19 cellular contexts compared by ENCODE assay signal in the genomic region with DNA sequence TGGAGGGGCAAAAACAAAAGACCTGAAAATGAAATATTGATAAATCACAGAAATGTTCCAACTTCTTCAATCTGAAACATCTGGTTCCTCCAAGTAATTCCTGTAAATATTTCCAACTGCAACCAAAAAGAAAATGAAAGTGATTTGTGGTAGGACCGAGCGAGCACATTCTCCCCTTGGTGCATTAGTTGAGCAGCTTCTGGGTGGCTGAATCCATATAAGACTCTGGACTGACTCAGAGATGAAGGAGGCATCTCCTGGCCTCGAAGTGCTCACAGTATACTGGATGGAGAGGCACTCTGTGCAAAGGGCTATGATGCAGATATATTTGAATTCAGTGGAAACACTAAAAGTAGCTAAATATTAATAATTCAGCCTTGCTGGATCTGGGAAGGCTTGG.
DNase-seq lines count a peak whose midpoint lies in the region; ATAC-seq and TF ChIP-seq lines count a peak whose summit lies in the region.
"Had no signal": no experiment of that assay in that cellular context is flagged by ENCODE, and none has a peak within 500 bp of the region (broad histone marks: within the 10 kb centered on the region; RNA-seq: fewer than 3 reads in every experiment).

No MANE protein-coding gene starts in this region.

- H3K27me3 Mint-ChIP-seq in activated T-helper 17 cell treated with anti-CD3 and anti-CD28 coated beads, Interleukin-2, amount 50 U/mL, for 72 hours, result no peaks in the 10 kb centered on the region
- H3K27me3 Mint-ChIP-seq: activated naive CD4-positive, alpha-beta T cell treated with anti-CD3 and anti-CD28 coated beads, Interleukin-2, amount 50 U/mL, for 24 hours; activated T-cell treated with anti-CD3 and anti-CD28 coated beads, Interleukin-2, amount 50 U/mL, for 24 hours; stimulated activated memory B cell treated with anti-CD40 and anti-IgM and Interleukin-4, amounts not matched to agents 10 μg/mL and 1 μg/mL and 100 μg/mL, for 72 hours had no signal

- ATAC-seq in right lobe of liver, result peak; percentile 30 to 65 (median 42)
- no peak for ATAC-seq in activated T-helper 17 cell treated with anti-CD3 and anti-CD28 coated beads, Interleukin-2, amount 50 U/mL, for 72 hours (replicated peaks)
- ATAC-seq: esophagus mucosa; naive thymus-derived CD8-positive, alpha-beta T cell; stimulated activated memory B cell treated with anti-CD40 and anti-IgM and Interleukin-4, amounts not matched to agents 10 μg/mL and 1 μg/mL and 100 μg/mL, for 72 hours had no signal

- H3K27ac ChIP-seq in right lobe of liver, result no peak overlapping the region
- H3K27ac ChIP-seq: prostate gland had no signal

- H3K4me3 Mint-ChIP-seq in activated T-helper 17 cell treated with anti-CD3 and anti-CD28 coated beads, Interleukin-2, amount 50 U/mL, for 72 hours, result no peak overlapping the region
- H3K4me3 Mint-ChIP-seq: activated naive CD4-positive, alpha-beta T cell treated with anti-CD3 and anti-CD28 coated beads, Interleukin-2, amount 50 U/mL, for 24 hours; activated T-cell treated with anti-CD3 and anti-CD28 coated beads, Interleukin-2, amount 50 U/mL, for 24 hours; naive thymus-derived CD8-positive, alpha-beta T cell; stimulated activated memory B cell treated with anti-CD40 and anti-IgM and Interleukin-4, amounts not matched to agents 10 μg/mL and 1 μg/mL and 100 μg/mL, for 72 hours had no signal

- TF ChIP-seq POLR2A in right lobe of liver (IDR thresholded peaks at IDR 0.05), result no peak

- H3K4me1 ChIP-seq in right lobe of liver, result no peaks in the 10 kb centered on the region
- H3K4me1 ChIP-seq: prostate gland had no signal

- WGBS in right lobe of liver (ENCODE audit: insufficient coverage, low coverage, low lambda C conversion rate, missing lambda C conversion rate), result 43% methylated on average over 2 of the region's 3 CpGs

- H3K27me3 ChIP-seq in right lobe of liver, result no peaks in the 10 kb centered on the region

- intact Hi-C loops in right lobe of liver (cut with DNase I), result no loop called here

- no peaks in the 10 kb centered on the region for H3K9me3 ChIP-seq in right lobe of liver
- H3K9me3 ChIP-seq: prostate gland had no signal

- H3K4me1 Mint-ChIP-seq in activated T-helper 17 cell treated with anti-CD3 and anti-CD28 coated beads, Interleukin-2, amount 50 U/mL, for 72 hours, result no peaks in the 10 kb centered on the region
- H3K4me1 Mint-ChIP-seq: activated naive CD4-positive, alpha-beta T cell treated with anti-CD3 and anti-CD28 coated beads, Interleukin-2, amount 50 U/mL, for 24 hours; naive thymus-derived CD8-positive, alpha-beta T cell; stimulated activated memory B cell treated with anti-CD40 and anti-IgM and Interleukin-4, amounts not matched to agents 10 μg/mL and 1 μg/mL and 100 μg/mL, for 72 hours had no signal

- no peak overlapping the region for H3K4me3 ChIP-seq in right lobe of liver
- H3K4me3 ChIP-seq: prostate gland had no signal

- no peak overlapping the region for H3K27ac Mint-ChIP-seq in activated T-helper 17 cell treated with anti-CD3 and anti-CD28 coated beads, Interleukin-2, amount 50 U/mL, for 72 hours
- H3K27ac Mint-ChIP-seq: activated naive CD4-positive, alpha-beta T cell treated with anti-CD3 and anti-CD28 coated beads, Interleukin-2, amount 50 U/mL, for 24 hours; activated T-cell treated with anti-CD3 and anti-CD28 coated beads, Interleukin-2, amount 50 U/mL, for 24 hours; stimulated activated memory B cell treated with anti-CD40 and anti-IgM and Interleukin-4, amounts not matched to agents 10 μg/mL and 1 μg/mL and 100 μg/mL, for 72 hours had no signal

- H3K9me3 Mint-ChIP-seq in activated T-helper 17 cell treated with anti-CD3 and anti-CD28 coated beads, Interleukin-2, amount 50 U/mL, for 72 hours, result peaks cover 4% of the 10 kb centered on the region
- H3K9me3 Mint-ChIP-seq: activated naive CD4-positive, alpha-beta T cell treated with anti-CD3 and anti-CD28 coated beads, Interleukin-2, amount 50 U/mL, for 24 hours; activated T-cell treated with anti-CD3 and anti-CD28 coated beads, Interleukin-2, amount 50 U/mL, for 24 hours; stimulated activated memory B cell treated with anti-CD40 and anti-IgM and Interleukin-4, amounts not matched to agents 10 μg/mL and 1 μg/mL and 100 μg/mL, for 72 hours had no signal

- H3K36me3 ChIP-seq in right lobe of liver, result no peaks in the 10 kb centered on the region
- H3K36me3 ChIP-seq: prostate gland had no signal

- H3K36me3 Mint-ChIP-seq in activated T-helper 17 cell treated with anti-CD3 and anti-CD28 coated beads, Interleukin-2, amount 50 U/mL, for 72 hours (ENCODE audit: low read depth), result no peaks in the 10 kb centered on the region
- H3K36me3 Mint-ChIP-seq: activated naive CD4-positive, alpha-beta T cell treated with anti-CD3 and anti-CD28 coated beads, Interleukin-2, amount 50 U/mL, for 24 hours; naive thymus-derived CD8-positive, alpha-beta T cell; stimulated activated memory B cell treated with anti-CD40 and anti-IgM and Interleukin-4, amounts not matched to agents 10 μg/mL and 1 μg/mL and 100 μg/mL, for 72 hours had no signal

- no peak for TF ChIP-seq CTCF in right lobe of liver (IDR thresholded peaks at IDR 0.05)

- DNase-seq in AG08396 (ENCODE audit: low spot score), result peak; percentile 66
- DNase-seq in HT1080 (ENCODE audit: low read depth), result peak; percentile 32
- peak; percentile 11 for DNase-seq in fibroblast of gingiva (ENCODE audit: low read depth)
- DNase-seq in right lobe of liver, result no peak
- DNase-seq in activated CD4-positive, alpha-beta T cell treated with anti-CD3 and anti-CD28 coated beads for 1 hour, result no peak
- no peak for DNase-seq in GM19240 (ENCODE audit: insufficient read length, low spot score)
- no peak for DNase-seq in MV-4-11 (lab: John Stamatoyannopoulos, UW)
- DNase-seq: ACHN; activated CD4-positive, alpha-beta T cell treated with anti-CD3 and anti-CD28 coated beads, Interleukin-2, amount 50 U/mL, for 4 hours; activated T-cell treated with anti-CD3 and anti-CD28 coated beads, Interleukin-2, amount 50 U/mL, for 24 hours; COR-L47; naive thymus-derived CD8-positive, alpha-beta T cell; NCI-H2081; NCI-H526 treated with DMSO at 0.1 percent for 48 hours had no signal

Comparison
In these comparisons a context has a peak if more than half of its experiments do, and no peak if none do; other contexts are left out.
1. DNase-seq: peak in AG08396 (single experiment), HT1080 (single experiment) and fibroblast of gingiva (single experiment); none in right lobe of liver (0 of 3), activated CD4-positive, alpha-beta T cell treated with anti-CD3 and anti-CD28 coated beads for 1 hour (single experiment), GM19240 (single experiment) and MV-4-11 (single experiment).